Comparison of ENCODE assay signal across 10 cellular contexts in the genomic region with DNA sequence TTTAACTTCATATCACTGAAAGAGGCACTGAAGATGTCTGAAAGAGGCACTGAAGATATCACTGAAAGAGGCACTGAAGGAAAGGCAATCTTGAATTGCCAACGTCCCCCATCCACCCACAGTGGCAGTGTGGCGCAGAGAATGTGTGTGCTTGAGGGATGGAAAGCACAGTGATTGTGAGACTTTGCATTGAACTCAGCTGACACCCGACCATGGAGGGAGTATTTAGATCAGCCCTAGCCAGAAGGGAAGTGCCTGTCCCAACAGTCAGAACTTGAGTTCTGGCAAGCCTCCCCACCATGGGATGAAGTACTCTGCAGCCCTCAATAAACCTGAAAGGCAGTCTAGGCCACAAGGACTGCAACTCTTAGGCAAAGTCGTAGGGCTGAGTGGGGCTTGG. TPM values are rescaled to one million over a fixed set of nuclear protein-coding genes. Genes with fewer than 3 reads are reported as not detected.
A peak's percentile ranks its signal among the peaks of the same experiment; 100 is the strongest.
DNase-seq lines count a peak whose midpoint lies in the region; ATAC-seq lines count a peak whose summit lies in the region.
"Had no signal": no experiment of that assay in that cellular context is flagged by ENCODE, and none has a peak within 500 bp of the region (broad histone marks: within the 10 kb centered on the region; RNA-seq: fewer than 3 reads in every experiment).

No MANE protein-coding gene starts in this region.

- intact Hi-C loops in left colon (cut with DNase I, micrococcal nuclease), result no loop called here

- no peak overlapping the region for H3K4me3 Mint-ChIP-seq in activated CD8-positive, alpha-beta T cell treated with anti-CD3 and anti-CD28 coated beads, Interleukin-2, amount 10 ng/mL, durations not matched to agents 7 days and 5 days

- POLR2A ChIA-PET in activated CD8-positive, alpha-beta T cell treated with anti-CD3 and anti-CD28 coated beads, Interleukin-2, amount 10 ng/mL, durations not matched to agents 7 days and 5 days (lab: Charles Lee), result no interaction called here

- DNase-seq in EH (ENCODE audit: low read depth) (peak; percentile 43), medulla oblongata (ENCODE audit: extremely low spot score) (peak; percentile 26), AG20443 (ENCODE audit: low spot score) (no peak), T1000 (lab: John Stamatoyannopoulos, UW) (no peak), left colon (no peak)
- no peak for DNase-seq in activated CD8-positive, alpha-beta T cell treated with anti-CD3 and anti-CD28 coated beads, Interleukin-2, amount 10 ng/mL, durations not matched to agents 7 days and 5 days
- no peak for DNase-seq in activated CD8-positive, alpha-beta memory T cell treated with anti-CD3 and anti-CD28 coated beads, Interleukin-2, amount 50 U/mL, for 48 hours
- DNase-seq: NCI-H1417 treated with DMSO at 0.1 percent for 48 hours, small intestine had no signal

- CTCF ChIA-PET in activated CD8-positive, alpha-beta T cell treated with anti-CD3 and anti-CD28 coated beads, Interleukin-2, amount 10 ng/mL, durations not matched to agents 7 days and 5 days (lab: Charles Lee), result no interaction called here

- peaks cover 3% of the 10 kb centered on the region for H3K36me3 Mint-ChIP-seq in activated CD8-positive, alpha-beta T cell treated with anti-CD3 and anti-CD28 coated beads, Interleukin-2, amount 10 ng/mL, durations not matched to agents 7 days and 5 days (ENCODE audit: low read depth)

- H3K4me1 Mint-ChIP-seq in activated CD8-positive, alpha-beta T cell treated with anti-CD3 and anti-CD28 coated beads, Interleukin-2, amount 10 ng/mL, durations not matched to agents 7 days and 5 days (ENCODE audit: low read depth), result peaks cover 26% of the 10 kb centered on the region

- no peaks in the 10 kb centered on the region for H3K9me3 Mint-ChIP-seq in activated CD8-positive, alpha-beta T cell treated with anti-CD3 and anti-CD28 coated beads, Interleukin-2, amount 10 ng/mL, durations not matched to agents 7 days and 5 days (ENCODE audit: insufficient read depth)

- no peak overlapping the region for H3K27ac Mint-ChIP-seq in activated CD8-positive, alpha-beta T cell treated with anti-CD3 and anti-CD28 coated beads, Interleukin-2, amount 10 ng/mL, durations not matched to agents 7 days and 5 days

- ATAC-seq in HG02571 (IDR thresholded peaks at IDR 0.05; ENCODE audit: unreplicated experiment), result peak; percentile 57
- ATAC-seq in activated CD8-positive, alpha-beta T cell treated with anti-CD3 and anti-CD28 coated beads, Interleukin-2, amount 10 ng/mL, durations not matched to agents 7 days and 5 days, result peak; percentile 27
- ATAC-seq in left colon, result no peak

- no peaks in the 10 kb centered on the region for H3K27me3 Mint-ChIP-seq in activated CD8-positive, alpha-beta T cell treated with anti-CD3 and anti-CD28 coated beads, Interleukin-2, amount 10 ng/mL, durations not matched to agents 7 days and 5 days (ENCODE audit: low read depth)

RNA-seq across cellular contexts. Expression of gene MAP4K3, which starts 33.8 kb away (rescaled TPM):
- 1 to 10 TPM; 5.0 to 6.5 TPM for total RNA-seq in activated CD8-positive, alpha-beta T cell treated with anti-CD3 and anti-CD28 coated beads, Interleukin-2, amount 10 ng/mL, durations not matched to agents 7 days and 5 days
- 10 to 100 TPM; 29.4 to 30.0 TPM for total RNA-seq in left colon

Comparison
In these comparisons a context has a peak if more than half of its experiments do, and no peak if none do; other contexts are left out.
1. DNase-seq: peak in EH (single experiment) and medulla oblongata (single experiment); none in activated CD8-positive, alpha-beta T cell treated with anti-CD3 and anti-CD28 coated beads, Interleukin-2, amount 10 ng/mL, durations not matched to agents 7 days and 5 days (single experiment), AG20443 (single experiment), T1000 (single experiment), activated CD8-positive, alpha-beta memory T cell treated with anti-CD3 and anti-CD28 coated beads, Interleukin-2, amount 50 U/mL, for 48 hours (single experiment) and left colon (0 of 2).
2. RNA of gene MAP4K3, which starts 33.8 kb away (total RNA-seq): 29.4 to 30.0 TPM in left colon; 5.0 to 6.5 TPM in activated CD8-positive, alpha-beta T cell treated with anti-CD3 and anti-CD28 coated beads, Interleukin-2, amount 10 ng/mL, durations not matched to agents 7 days and 5 days; every median in the first group is over 4 times any median in the second.